In genomic region chr12:114679452-114679875, GRCh38 we compare ENCODE assay signal across 15 cellular contexts. TPM values are rescaled to one million over a fixed set of nuclear protein-coding genes. Genes with fewer than 3 reads are reported as not detected.
A peak's percentile ranks its signal among the peaks of the same experiment; 100 is the strongest.
DNase-seq lines count a peak whose midpoint lies in the region; ATAC-seq, FAIRE-seq and TF ChIP-seq lines count a peak whose summit lies in the region.
"Had no signal": no experiment of that assay in that cellular context is flagged by ENCODE, and none has a peak within 500 bp of the region (broad histone marks: within the 10 kb centered on the region; RNA-seq: fewer than 3 reads in every experiment).

No MANE protein-coding gene starts in this region.

- peaks cover 58% of the 10 kb centered on the region for H3K4me1 Mint-ChIP-seq in nephron
- H3K4me1 Mint-ChIP-seq in natural killer cell, result peaks cover 15 to 17% of the 10 kb centered on the region in 2 donors
- peaks cover 22% of the 10 kb centered on the region for H3K4me1 Mint-ChIP-seq in activated T-cell treated with anti-CD3 and anti-CD28 coated beads, Interleukin-2, amount 50 U/mL, for 4 hours (ENCODE audit: low read depth)

- BruUV-seq in HepG2 (replicated peaks; lab: Mats Ljungman, UMichigan), result no TSS peak

- TF ChIP-seq CTCF in HepG2 (CRISPR knock-in tag; IDR thresholded peaks at IDR 0.05) (no peak), right lobe of liver (IDR thresholded peaks at IDR 0.05) (no peak), esophagus muscularis mucosa (IDR thresholded peaks at IDR 0.05) (no peak), nephron (IDR thresholded peaks at IDR 0.05; ENCODE audit: unreplicated experiment in 3 of 3) (no peak), natural killer cell (IDR thresholded peaks at IDR 0.05) (no peak)

- no peak for ATAC-seq in HepG2
- no peak for ATAC-seq in right lobe of liver
- ATAC-seq in GM21576 (IDR thresholded peaks at IDR 0.05; ENCODE audit: unreplicated experiment), result no peak
- ATAC-seq in GM18861 (IDR thresholded peaks at IDR 0.05; ENCODE audit: unreplicated experiment), result no peak
- ATAC-seq in natural killer cell, result no peak
- ATAC-seq in activated T-cell treated with anti-CD3 and anti-CD28 coated beads, Interleukin-2, amount 50 U/mL, for 4 hours, result no peak
- ATAC-seq: pancreas had no signal

- H3K9me3 Mint-ChIP-seq in nephron, result no peaks in the 10 kb centered on the region
- no peaks in the 10 kb centered on the region for H3K9me3 Mint-ChIP-seq in natural killer cell
- H3K9me3 Mint-ChIP-seq in activated T-cell treated with anti-CD3 and anti-CD28 coated beads, Interleukin-2, amount 50 U/mL, for 4 hours, result no peaks in the 10 kb centered on the region

- no peak for FAIRE-seq in HepG2 (lab: Jason Lieb, UNC)
- FAIRE-seq: islet of Langerhans, pancreas had no signal

- H3K9me3 ChIP-seq in HepG2 (ENCODE audit: low read length) (no peaks in the 10 kb centered on the region), right lobe of liver (no peaks in the 10 kb centered on the region), esophagus muscularis mucosa (no peaks in the 10 kb centered on the region)
- H3K9me3 ChIP-seq: pancreas had no signal

- H2AFZ ChIP-seq in HepG2 (ENCODE audit: low read length), result no peak overlapping the region

- in situ Hi-C loops in HepG2 (cut with HindIII; ENCODE audit: extremely low pct_ligation_motif_present, low pct_unique_long_range_greater_than_20kb), result no loop called here

- intact Hi-C loops in HepG2 (cut with micrococcal nuclease; ENCODE audit: unreplicated experiment) (no loop called here), right lobe of liver (cut with DNase I) (no loop called here), esophagus muscularis mucosa (cut with DNase I) (no loop called here), natural killer cell (cut with micrococcal nuclease) (no loop called here)

- TF ChIP-seq POLR2A in HepG2 (IDR thresholded peaks at IDR 0.05; ENCODE audit: insufficient read depth in 1 of 2, low read depth in 2 of 2, low read length in 2 of 2) (no peak), right lobe of liver (IDR thresholded peaks at IDR 0.05) (no peak), esophagus muscularis mucosa (IDR thresholded peaks at IDR 0.05; ENCODE audit: low read depth) (no peak)

- TF ChIP-seq EP300 in HepG2 (IDR thresholded peaks at IDR 0.05; ENCODE audit: low read depth in 2 of 2, low read length in 2 of 2) (no peak), HepG2 (CRISPR knock-in tag; IDR thresholded peaks at IDR 0.05; ENCODE audit: borderline replicate concordance) (no peak), esophagus muscularis mucosa (IDR thresholded peaks at IDR 0.05) (no peak)

- 70% methylated on average over 10 of the region's 10 CpGs for whole genome bisulfite sequencing in HepG2 (ENCODE audit: low lambda C conversion rate)
- WGBS in right lobe of liver (ENCODE audit: insufficient coverage, low coverage, low lambda C conversion rate, missing lambda C conversion rate), result 80% methylated on average over 6 of the region's 10 CpGs
- 90% methylated on average over 10 of the region's 10 CpGs for WGBS in esophagus muscularis mucosa

- peaks cover 14 to 49% of the 10 kb centered on the region in 2 experiments for H3K36me3 ChIP-seq in HepG2 (replicated peaks in 1 of 2; ENCODE audit: control insufficient read depth in 1 of 2, insufficient read depth in 2 of 2, low read length in 2 of 2)
- H3K36me3 ChIP-seq in right lobe of liver, result peaks cover 0 to 41% (median 4%) of the 10 kb centered on the region in 4 donors
- H3K36me3 ChIP-seq in esophagus muscularis mucosa, result peaks cover 4 to 57% (median 23%) of the 10 kb centered on the region in 4 donors
- H3K36me3 ChIP-seq: pancreas, WERI-Rb-1 had no signal

- no peak for DNase-seq in HepG2 (ENCODE audit: low spot score)
- no peak for DNase-seq in right lobe of liver
- DNase-seq in esophagus muscularis mucosa (ENCODE audit: extremely low spot score), result no peak
- DNase-seq in natural killer cell, result no peak
- DNase-seq in activated T-cell treated with anti-CD3 and anti-CD28 coated beads, Interleukin-2, amount 50 U/mL, for 4 hours, result no peak
- DNase-seq: NCI-H1105, NCI-H526, pancreas, SHP77 treated with DMSO at 0.1 percent for 48 hours, WERI-Rb-1 had no signal

- peak overlapping the region; percentile 86 for H3K4me2 ChIP-seq in HepG2 (ENCODE audit: low read depth, low read length)

- peaks cover 30% of the 10 kb centered on the region for H4K20me1 ChIP-seq in HepG2 (ENCODE audit: insufficient read depth, low read length)

- H3K27ac ChIP-seq in HepG2 (ENCODE audit: extremely low read length, insufficient read depth, low read length) (peak overlapping the region; percentile 96), right lobe of liver (no peak overlapping the region), esophagus muscularis mucosa (replicated peaks in 1 of 4) (no peak overlapping the region)
- H3K27ac ChIP-seq: pancreas, WERI-Rb-1 had no signal

- peak overlapping the region; percentile 97 to 98 (median 97) for H3K27ac Mint-ChIP-seq in nephron
- H3K27ac Mint-ChIP-seq in natural killer cell, result no peak overlapping the region

- H3K27me3 ChIP-seq in HepG2 (ENCODE audit: control insufficient read depth in 1 of 2, insufficient read depth in 2 of 2, low read length in 2 of 2) (no peaks in the 10 kb centered on the region; a peak in 1 of 5 replicates), right lobe of liver (no peaks in the 10 kb centered on the region), esophagus muscularis mucosa (peaks cover 0 to 3% (median 0%) of the 10 kb centered on the region in 4 donors)

- peaks cover 90% of the 10 kb centered on the region for H3K79me2 ChIP-seq in HepG2 (ENCODE audit: insufficient read depth, low read length)

- peak overlapping the region; percentile 96 for H3K9ac ChIP-seq in HepG2 (ENCODE audit: insufficient read depth, low read depth, low read length)

- peaks cover 49% of the 10 kb centered on the region for H3K4me1 ChIP-seq in HepG2 (ENCODE audit: insufficient read depth, low read length)
- peaks cover 0 to 29% (median 4%) of the 10 kb centered on the region in 4 donors for H3K4me1 ChIP-seq in right lobe of liver
- peaks cover 0 to 30% (median 20%) of the 10 kb centered on the region in 4 donors for H3K4me1 ChIP-seq in esophagus muscularis mucosa

- H3K4me3 Mint-ChIP-seq in nephron, result peak overlapping the region; percentile 91 to 98 (median 96)
- H3K4me3 Mint-ChIP-seq in natural killer cell, result no peak overlapping the region
- H3K4me3 Mint-ChIP-seq in activated T-cell treated with anti-CD3 and anti-CD28 coated beads, Interleukin-2, amount 50 U/mL, for 4 hours, result no peak overlapping the region

- POLR2A ChIA-PET in HepG2 (lab: Yijun Ruan, JAX), result interaction anchor here (1.4 kb wide), 1 partner anchor 10 kb away, joined by 6 read pairs; no protein-coding TSS in a partner anchor

- H3K27me3 Mint-ChIP-seq in nephron (ENCODE audit: low read depth) (peaks cover 96% of the 10 kb centered on the region), natural killer cell (ENCODE audit: low read depth in 2 of 2) (peaks cover 71 to 87% of the 10 kb centered on the region in 2 donors)
- H3K27me3 Mint-ChIP-seq in activated T-cell treated with anti-CD3 and anti-CD28 coated beads, Interleukin-2, amount 50 U/mL, for 4 hours (ENCODE audit: low read depth), result peaks cover 88% of the 10 kb centered on the region

- H3K36me3 Mint-ChIP-seq in nephron (ENCODE audit: low read depth), result peaks cover 72% of the 10 kb centered on the region
- H3K36me3 Mint-ChIP-seq in natural killer cell, result no peaks in the 10 kb centered on the region
- no peaks in the 10 kb centered on the region for H3K36me3 Mint-ChIP-seq in activated T-cell treated with anti-CD3 and anti-CD28 coated beads, Interleukin-2, amount 50 U/mL, for 4 hours (ENCODE audit: insufficient read depth)

- CTCF ChIA-PET in HepG2 (lab: Yijun Ruan, JAX; ENCODE audit: low intra/inter-chr PET ratio, low total read pairs), result no interaction called here

- TF ChIP-seq RAD21 in HepG2 (CRISPR knock-in tag; IDR thresholded peaks at IDR 0.05), result no peak

- H3K4me3 ChIP-seq in HepG2 (replicated peaks in 1 of 3; ENCODE audit: insufficient read depth in 1 of 3, low read depth in 2 of 3, low read length in 3 of 3) (peak overlapping the region; percentile 81 to 97 (median 97)), right lobe of liver (peak overlapping the region in 1 of 3 donors; percentile 77), esophagus muscularis mucosa (peak overlapping the region; percentile 69 to 81 (median 72))

TF ChIP-seq in HepG2, 621 proteins besides CTCF, POLR2A, EP300 and RAD21:
- 0 out of 2 replicates have a peak, but pooled peaks have one; percentile 28 for TF ChIP-seq KMT2A (CRISPR knock-in tag; IDR thresholded peaks at IDR 0.05)
- TF ChIP-seq RBFOX2 (IDR thresholded peaks at IDR 0.05; ENCODE audit: low read depth, low read length), result peak; percentile 54
- no peak for TF ChIP-seq ZNF790 (CRISPR knock-in tag; IDR thresholded peaks at IDR 0.05; ENCODE audit: borderline replicate concordance)

RNA-seq across cellular contexts. Expression of gene TBX3, which starts 4.5 kb away (rescaled TPM):
- total RNA-seq in HepG2 (2016; rRNA removed; fragmentation: Illumina TruSeq; extraction: Trizol) (17.2 and 27.1 TPM in 2 replicates), right lobe of liver (10 to 100 TPM; 15.6 to 44.0 (median 27.8) TPM), esophagus muscularis mucosa (10 to 100 TPM in 1 of 4 donors, 1 to 10 TPM in 3; 5.3 to 10.4 (median 8.6) TPM), natural killer cell (under 1 TPM in 1 of 3 donors, not detected in 2; 0.05 TPM)
- total RNA-seq in HepG2 (2016; cell fraction: cytosol; rRNA removed; fragmentation: Illumina TruSeq; extraction: Trizol; ENCODE audit: low read depth), result 3.5 and 4.1 TPM in 2 replicates
- 13.7 and 27.3 TPM in 2 replicates for total RNA-seq in HepG2 (2016; cell fraction: insoluble cytoplasmic fraction; rRNA removed; fragmentation: Illumina TruSeq; extraction: Trizol)
- 9.0 and 9.4 TPM in 2 replicates for total RNA-seq in HepG2 (2016; cell fraction: membrane; rRNA removed; fragmentation: Illumina TruSeq; extraction: Trizol)
- 39.2 and 46.8 TPM in 2 replicates for total RNA-seq in HepG2 (2016; cell fraction: nucleus; rRNA removed; fragmentation: Illumina TruSeq; extraction: Trizol)
- 38.1 and 42.4 TPM in 2 replicates for polyA plus RNA-seq in HepG2 (2011; rRNA removed)
- 12.5 and 15.0 TPM in 2 replicates for polyA plus RNA-seq in HepG2 (2011; cell fraction: cytosol; rRNA removed)
- polyA plus RNA-seq in HepG2 (2011; cell fraction: nucleus; rRNA removed), result 179 and 200 TPM in 2 replicates
- 34.8 and 37.9 TPM in 2 replicates for polyA plus RNA-seq in HepG2 (2012)
- 1.0 and 1.1 TPM in 2 replicates for polyA plus RNA-seq in HepG2 (2016; cell fraction: cytosol; fragmentation: Illumina TruSeq; extraction: Trizol; ENCODE audit: low read depth)
- polyA plus RNA-seq in HepG2 (2016; cell fraction: insoluble cytoplasmic fraction; fragmentation: Illumina TruSeq; extraction: Trizol; ENCODE audit: low read depth), result 16.8 and 21.4 TPM in 2 replicates
- 3.9 and 4.1 TPM in 2 replicates for polyA plus RNA-seq in HepG2 (2016; cell fraction: membrane; fragmentation: Illumina TruSeq; extraction: Trizol; ENCODE audit: low read depth)
- 123 and 124 TPM in 2 replicates for polyA plus RNA-seq in HepG2 (2016; cell fraction: nucleus; fragmentation: Illumina TruSeq; extraction: Trizol; ENCODE audit: insufficient read depth, low read depth)
- polyA minus RNA-seq in HepG2 (2011; rRNA and poly(A)+ RNA removed; ENCODE audit: low replicate concordance), result 41.2 and 72.3 TPM in 2 replicates
- 22.2 and 24.4 TPM in 2 replicates for polyA minus RNA-seq in HepG2 (2011; cell fraction: cytosol; rRNA and poly(A)+ RNA removed)
- polyA minus RNA-seq in HepG2 (2011; cell fraction: nucleus; rRNA and poly(A)+ RNA removed), result 128 and 133 TPM in 2 replicates
- under 1 TPM; 0.18 to 0.30 (median 0.24) TPM for total RNA-seq in activated T-cell treated with anti-CD3 and anti-CD28 coated beads, Interleukin-2, amount 50 U/mL, for 4 hours
- total RNA-seq: G401 had no signal

Comparison
In these comparisons a context has a peak if more than half of its experiments do, and no peak if none do; other contexts are left out.
1. H3K27ac Mint-ChIP-seq: peak in nephron (3 of 3); none in natural killer cell (0 of 2).
2. H3K4me3 Mint-ChIP-seq: peak in nephron (3 of 3); none in natural killer cell (single experiment) and activated T-cell treated with anti-CD3 and anti-CD28 coated beads, Interleukin-2, amount 50 U/mL, for 4 hours (single experiment).